ENCODE assay signal across 12 cellular contexts in the genomic region with DNA sequence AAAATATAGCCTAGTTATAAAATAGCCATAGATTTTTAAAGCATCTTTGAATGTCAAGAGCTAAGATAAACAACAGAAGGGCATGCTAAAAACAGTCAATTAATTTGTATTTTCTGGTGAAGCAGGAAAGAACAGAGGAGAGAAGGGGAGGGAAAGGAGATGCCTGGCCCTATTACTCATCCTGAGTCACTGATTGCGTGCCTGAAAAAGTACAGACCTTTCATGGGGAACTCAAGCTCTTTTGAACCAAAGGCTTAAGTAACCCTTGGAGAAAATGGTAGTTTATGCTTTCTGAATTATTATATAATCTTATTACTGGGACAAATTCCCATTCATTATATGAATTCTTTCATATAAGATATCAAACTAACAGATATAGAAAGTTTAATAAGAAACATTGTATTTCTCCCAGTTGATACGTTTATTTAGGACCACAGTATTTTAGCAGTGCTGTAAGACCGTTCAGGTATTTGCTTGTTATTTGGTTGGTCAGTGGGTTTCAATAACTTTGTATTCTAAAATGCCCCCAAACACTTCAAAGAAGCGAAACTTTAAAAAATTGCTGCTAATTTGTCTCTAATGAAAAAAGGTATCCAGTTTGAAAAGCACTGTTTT.
DNase-seq lines count a peak whose midpoint lies in the region; ATAC-seq and TF ChIP-seq lines count a peak whose summit lies in the region.
"Had no signal": no experiment of that assay in that cellular context is flagged by ENCODE, and none has a peak within 500 bp of the region (broad histone marks: within the 10 kb centered on the region; RNA-seq: fewer than 3 reads in every experiment).

No MANE protein-coding gene starts in this region.

- H3K4me1 Mint-ChIP-seq in CD4-positive, alpha-beta T cell (ENCODE audit: low read depth) = no peaks in the 10 kb centered on the region
- H3K4me1 Mint-ChIP-seq: activated naive CD4-positive, alpha-beta T cell treated with anti-CD3 and anti-CD28 coated beads, Interleukin-2, amount 50 U/mL, for 24 hours had no signal

- no peaks in the 10 kb centered on the region for H3K79me2 ChIP-seq in smooth muscle cell (ENCODE audit: low read depth)

- H3K9me3 Mint-ChIP-seq in CD4-positive, alpha-beta T cell = peaks cover 4% of the 10 kb centered on the region
- H3K9me3 Mint-ChIP-seq: activated naive CD4-positive, alpha-beta T cell treated with anti-CD3 and anti-CD28 coated beads, Interleukin-2, amount 50 U/mL, for 24 hours had no signal

- peaks cover 3% of the 10 kb centered on the region for H3F3A ChIP-seq in smooth muscle cell (ENCODE audit: low read depth)

- no peaks in the 10 kb centered on the region for H4K20me1 ChIP-seq in smooth muscle cell (ENCODE audit: low read depth)

- H3K36me3 ChIP-seq in smooth muscle cell (ENCODE audit: low read depth) = no peaks in the 10 kb centered on the region
- H3K36me3 ChIP-seq in effector memory CD4-positive, alpha-beta T cell (ENCODE audit: control insufficient read depth, insufficient read depth, low read length) = no peaks in the 10 kb centered on the region

- H3K9me3 ChIP-seq in smooth muscle cell (replicated peaks; ENCODE audit: low read depth) = no peaks in the 10 kb centered on the region
- H3K9me3 ChIP-seq in CD4-positive, alpha-beta T cell (ENCODE audit: control insufficient read depth, low read length) = no peaks in the 10 kb centered on the region
- no peaks in the 10 kb centered on the region for H3K9me3 ChIP-seq in effector memory CD4-positive, alpha-beta T cell (ENCODE audit: control insufficient read depth, low read length)
- H3K9me3 ChIP-seq: mucosa of descending colon had no signal

- no peak for ATAC-seq in CD4-positive, alpha-beta T cell (ENCODE audit: poor library complexity)
- no peak for ATAC-seq in HG03039 (IDR thresholded peaks at IDR 0.05; ENCODE audit: unreplicated experiment)
- ATAC-seq: mucosa of descending colon had no signal

- peak; percentile 86 for DNase-seq in H4 (ENCODE audit: low spot score)
- DNase-seq in RWPE1 (ENCODE audit: low spot score) = peak; percentile 53
- peak; percentile 97 for DNase-seq in fibroblast of mammary gland (ENCODE audit: low read depth)
- DNase-seq in smooth muscle cell (lab: John Stamatoyannopoulos, UW; ENCODE audit: unreplicated experiment) = no peak
- DNase-seq in NCI-H2227 treated with DMSO at 0.1 percent for 48 hours (lab: John Stamatoyannopoulos, UW) = no peak
- DNase-seq in CD4-positive, alpha-beta T cell = no peak
- no peak for DNase-seq in effector memory CD4-positive, alpha-beta T cell
- DNase-seq: activated CD4-positive, alpha-beta T cell treated with anti-CD3 and anti-CD28 coated beads for 1 hour; KG1; mucosa of descending colon had no signal

- 62% methylated on average over 4 of the region's 4 CpGs for WGBS in smooth muscle cell (ENCODE audit: low lambda C conversion rate)

- TF ChIP-seq CTCF in RWPE1 (conservative IDR thresholded peaks at IDR 0.05; ENCODE audit: low read depth) = no peak
- no peak for TF ChIP-seq CTCF in fibroblast of mammary gland (conservative IDR thresholded peaks at IDR 0.05; ENCODE audit: control insufficient read depth, insufficient read depth, low read depth, low read length)
- TF ChIP-seq CTCF in smooth muscle cell (IDR thresholded peaks at IDR 0.05; ENCODE audit: borderline replicate concordance, insufficient read depth, poor library complexity, severe bottlenecking) = no peak
- TF ChIP-seq CTCF in CD4-positive, alpha-beta T cell (IDR thresholded peaks at IDR 0.05) = no peak

- no peaks in the 10 kb centered on the region for H3K4me1 ChIP-seq in smooth muscle cell (ENCODE audit: low read depth)
- H3K4me1 ChIP-seq in effector memory CD4-positive, alpha-beta T cell (ENCODE audit: control insufficient read depth, insufficient read depth, low read length, poor library complexity, severe bottlenecking) = no peaks in the 10 kb centered on the region

- H3K9ac ChIP-seq in smooth muscle cell (ENCODE audit: low read depth) = peak overlapping the region; percentile 55

- H3K4me3 ChIP-seq in fibroblast of mammary gland (ENCODE audit: control insufficient read depth, low read depth, low read length) (no peak overlapping the region), smooth muscle cell (no peak overlapping the region)
- no peak overlapping the region for H3K4me3 ChIP-seq in effector memory CD4-positive, alpha-beta T cell (ENCODE audit: insufficient read depth, low read depth, low read length, poor library complexity, severe bottlenecking)
- H3K4me3 ChIP-seq: mucosa of descending colon had no signal

- POLR2A ChIA-PET in RWPE1 (lab: Yijun Ruan, JAX; ENCODE audit: low non-redundant PET) = no interaction called here
- POLR2A ChIA-PET in CD4-positive, alpha-beta T cell (lab: Charles Lee) = no interaction called here

- H3K36me3 Mint-ChIP-seq in CD4-positive, alpha-beta T cell (ENCODE audit: low read depth) = no peaks in the 10 kb centered on the region
- H3K36me3 Mint-ChIP-seq: activated naive CD4-positive, alpha-beta T cell treated with anti-CD3 and anti-CD28 coated beads, Interleukin-2, amount 50 U/mL, for 24 hours had no signal

- intact Hi-C loops in CD4-positive, alpha-beta T cell (cut with DNase I, micrococcal nuclease) = no loop called here

- no peaks in the 10 kb centered on the region for H3K27me3 ChIP-seq in smooth muscle cell (ENCODE audit: low read depth)
- no peaks in the 10 kb centered on the region for H3K27me3 ChIP-seq in CD4-positive, alpha-beta T cell (ENCODE audit: control insufficient read depth, insufficient read depth, low read length)
- H3K27me3 ChIP-seq in effector memory CD4-positive, alpha-beta T cell (replicated peaks; ENCODE audit: control insufficient read depth, insufficient read depth, low read length, poor library complexity, severe bottlenecking) = no peaks in the 10 kb centered on the region

- no peak overlapping the region for H3K4me3 Mint-ChIP-seq in CD4-positive, alpha-beta T cell
- H3K4me3 Mint-ChIP-seq: activated naive CD4-positive, alpha-beta T cell treated with anti-CD3 and anti-CD28 coated beads, Interleukin-2, amount 50 U/mL, for 24 hours had no signal

- H3K27ac ChIP-seq in RWPE1 (no peak overlapping the region), smooth muscle cell (ENCODE audit: low read depth) (peak overlapping the region; percentile 97)
- H3K27ac ChIP-seq in CD4-positive, alpha-beta T cell (ENCODE audit: low read depth, low read length) = no peak overlapping the region
- H3K27ac ChIP-seq in effector memory CD4-positive, alpha-beta T cell (ENCODE audit: insufficient read depth, low read length, poor library complexity, severe bottlenecking) = no peak overlapping the region

- H2AFZ ChIP-seq in smooth muscle cell (ENCODE audit: low read depth) = peak overlapping the region; percentile 31

- H3K27me3 Mint-ChIP-seq in CD4-positive, alpha-beta T cell = no peaks in the 10 kb centered on the region
- H3K27me3 Mint-ChIP-seq: activated naive CD4-positive, alpha-beta T cell treated with anti-CD3 and anti-CD28 coated beads, Interleukin-2, amount 50 U/mL, for 24 hours had no signal

- no peak overlapping the region for H3K27ac Mint-ChIP-seq in CD4-positive, alpha-beta T cell
- H3K27ac Mint-ChIP-seq: activated naive CD4-positive, alpha-beta T cell treated with anti-CD3 and anti-CD28 coated beads, Interleukin-2, amount 50 U/mL, for 24 hours had no signal

- CTCF ChIA-PET in RWPE1 (lab: Yijun Ruan, JAX) = interaction anchor here (0.6 kb wide), 1 partner anchor 1527 kb away, joined by 4 read pairs; no protein-coding TSS in a partner anchor
- CTCF ChIA-PET in CD4-positive, alpha-beta T cell (lab: Charles Lee) = no interaction called here

- peak overlapping the region; percentile 13 for H3K4me2 ChIP-seq in smooth muscle cell

Comparison
In these comparisons a context has a peak if more than half of its experiments do, and no peak if none do; other contexts are left out.
1. DNase-seq: peak in H4 (single experiment), RWPE1 (single experiment) and fibroblast of mammary gland (single experiment); none in smooth muscle cell (single experiment), NCI-H2227 treated with DMSO at 0.1 percent for 48 hours (single experiment), CD4-positive, alpha-beta T cell (0 of 10) and effector memory CD4-positive, alpha-beta T cell (0 of 3).